In genomic region chr10:124943301-124944092, GRCh38 we compare ENCODE assay signal across 1 cellular context.
TF ChIP-seq lines count a peak whose summit lies in the region.

No MANE protein-coding gene starts in this region.

TF ChIP-seq in WTC11, 78 proteins besides CTCF, POLR2A, EP300 and RAD21 (continued from another document):
- TF ChIP-seq TP53 (CRISPR knock-in tag; IDR thresholded peaks at IDR 0.05), result no peak
- TF ChIP-seq E2F1 (CRISPR knock-in tag; IDR thresholded peaks at IDR 0.05), result no peak
- no peak for TF ChIP-seq ETV6 (CRISPR knock-in tag; IDR thresholded peaks at IDR 0.05)
- TF ChIP-seq MXD4 (CRISPR knock-in tag; IDR thresholded peaks at IDR 0.05; ENCODE audit: borderline replicate concordance), result no peak
- no peak for TF ChIP-seq ZNF121 (CRISPR knock-in tag; IDR thresholded peaks at IDR 0.05)
- no peak for TF ChIP-seq MLX (CRISPR knock-in tag; IDR thresholded peaks at IDR 0.05)
- no peak for TF ChIP-seq ZNF423 (CRISPR knock-in tag; IDR thresholded peaks at IDR 0.05)
- TF ChIP-seq ZNF281 (CRISPR knock-in tag; IDR thresholded peaks at IDR 0.05), result no peak
